Comparison of ENCODE assay signal across 19 cellular contexts in genomic region chr6:170149681-170150589, GRCh38.
DNase-seq lines count a peak whose midpoint lies in the region; ATAC-seq and TF ChIP-seq lines count a peak whose summit lies in the region.
"Had no signal": no experiment of that assay in that cellular context is flagged by ENCODE, and none has a peak within 500 bp of the region (broad histone marks: within the 10 kb centered on the region; RNA-seq: fewer than 3 reads in every experiment).

No MANE protein-coding gene starts in this region.

- H3K4me2 ChIP-seq in neuronal stem cell (ENCODE audit: insufficient read depth, low read length, poor library complexity, severe bottlenecking) (no peak overlapping the region), PC-3 (ENCODE audit: low read length) (no peak overlapping the region)
- H3K4me2 ChIP-seq: PC-9 had no signal

- H3K9ac ChIP-seq in neuronal stem cell (ENCODE audit: low read depth, low read length, poor library complexity) (no peak overlapping the region), PC-3 (ENCODE audit: low read length) (no peak overlapping the region)

- H3K9me3 ChIP-seq in neuronal stem cell (replicated peaks in 1 of 2; ENCODE audit: control insufficient read depth in 2 of 2, insufficient read depth in 1 of 2, low read depth in 1 of 2, low read length in 2 of 2), result no peaks in the 10 kb centered on the region
- H3K9me3 ChIP-seq in PC-3 (ENCODE audit: low read length), result no peaks in the 10 kb centered on the region
- H3K9me3 ChIP-seq in esophagus squamous epithelium, result no peaks in the 10 kb centered on the region
- H3K9me3 ChIP-seq: body of pancreas had no signal

- CTCF ChIA-PET in activated CD8-positive, alpha-beta T cell treated with anti-CD3 and anti-CD28 coated beads, Interleukin-2, amount 10 ng/mL, durations not matched to agents 7 days and 5 days (lab: Charles Lee), result no interaction called here
- CTCF ChIA-PET in activated CD8-positive, alpha-beta T cell treated with anti-CD3 and anti-CD28 coated beads for 36 hours (lab: Charles Lee), result no interaction called here
- CTCF ChIA-PET in PC-3 (lab: Charles Lee), result no interaction called here

- peaks cover 77% of the 10 kb centered on the region for H3K4me1 Mint-ChIP-seq in activated CD8-positive, alpha-beta T cell treated with anti-CD3 and anti-CD28 coated beads, Interleukin-2, amount 10 ng/mL, durations not matched to agents 7 days and 5 days (ENCODE audit: low read depth)
- H3K4me1 Mint-ChIP-seq in activated CD8-positive, alpha-beta T cell treated with anti-CD3 and anti-CD28 coated beads for 36 hours (ENCODE audit: low read depth), result peaks cover 57% of the 10 kb centered on the region

- H4K91ac ChIP-seq in neuronal stem cell (ENCODE audit: low read depth, low read length, poor library complexity), result no peak overlapping the region

- no peak overlapping the region for H3K4me3 Mint-ChIP-seq in activated CD8-positive, alpha-beta T cell treated with anti-CD3 and anti-CD28 coated beads, Interleukin-2, amount 10 ng/mL, durations not matched to agents 7 days and 5 days
- no peak overlapping the region for H3K4me3 Mint-ChIP-seq in activated CD8-positive, alpha-beta T cell treated with anti-CD3 and anti-CD28 coated beads for 36 hours
- H3K4me3 Mint-ChIP-seq: activated CD8-positive, alpha-beta memory T cell treated with anti-CD3 and anti-CD28 coated beads, Interleukin-2, amount 10 ng/mL, durations not matched to agents 7 days and 5 days; neural crest cell; stimulated activated naive B cell treated with anti-CD40 and anti-IgM and Interleukin-4, amounts not matched to agents 10 μg/mL and 1 μg/mL and 100 μg/mL, for 72 hours had no signal

- H3K4me3 ChIP-seq in neuronal stem cell (ENCODE audit: low read length in 2 of 2) (no peak overlapping the region), PC-3 (ENCODE audit: low read length) (no peak overlapping the region), esophagus squamous epithelium (no peak overlapping the region)
- H3K4me3 ChIP-seq: body of pancreas, PC-9 had no signal

- peak overlapping the region; percentile 99 for H3K27ac Mint-ChIP-seq in activated CD8-positive, alpha-beta T cell treated with anti-CD3 and anti-CD28 coated beads, Interleukin-2, amount 10 ng/mL, durations not matched to agents 7 days and 5 days
- H3K27ac Mint-ChIP-seq in activated CD8-positive, alpha-beta T cell treated with anti-CD3 and anti-CD28 coated beads for 36 hours, result no peak overlapping the region
- H3K27ac Mint-ChIP-seq: progenitor cell of endocrine pancreas; stimulated activated naive B cell treated with anti-CD40 and anti-IgM and Interleukin-4, amounts not matched to agents 10 μg/mL and 1 μg/mL and 100 μg/mL, for 72 hours had no signal

- H2AK5ac ChIP-seq in neuronal stem cell (ENCODE audit: low read depth, low read length), result peak overlapping the region; percentile 91

- TF ChIP-seq POLR2A in esophagus squamous epithelium (IDR thresholded peaks at IDR 0.05), result no peak

- no peaks in the 10 kb centered on the region for H3K79me2 ChIP-seq in PC-3 (ENCODE audit: low read length)

- no peak overlapping the region for H2BK120ac ChIP-seq in neuronal stem cell (ENCODE audit: low read depth, low read length)

- no peaks in the 10 kb centered on the region for H4K20me1 ChIP-seq in PC-3 (ENCODE audit: low read length)

- peak overlapping the region; percentile 79 for H2BK12ac ChIP-seq in neuronal stem cell (ENCODE audit: low read length)

- no TSS peak for BruUV-seq in PC-3 (replicated peaks; lab: Mats Ljungman, UMichigan)

- peak overlapping the region; percentile 98 for H2BK15ac ChIP-seq in neuronal stem cell (ENCODE audit: low read length)

- no peak overlapping the region for H3K23ac ChIP-seq in neuronal stem cell (ENCODE audit: low read depth, low read length, poor library complexity)

- no peak overlapping the region for H3K14ac ChIP-seq in neuronal stem cell (ENCODE audit: low read length)

- peaks cover 5% of the 10 kb centered on the region for H3K36me3 Mint-ChIP-seq in activated CD8-positive, alpha-beta T cell treated with anti-CD3 and anti-CD28 coated beads, Interleukin-2, amount 10 ng/mL, durations not matched to agents 7 days and 5 days (ENCODE audit: low read depth)
- H3K36me3 Mint-ChIP-seq in activated CD8-positive, alpha-beta T cell treated with anti-CD3 and anti-CD28 coated beads for 36 hours (ENCODE audit: low read depth), result peaks cover 4% of the 10 kb centered on the region
- H3K36me3 Mint-ChIP-seq: CD8-positive, alpha-beta T cell had no signal

- peaks cover 4% of the 10 kb centered on the region for H3K9me3 Mint-ChIP-seq in activated CD8-positive, alpha-beta T cell treated with anti-CD3 and anti-CD28 coated beads, Interleukin-2, amount 10 ng/mL, durations not matched to agents 7 days and 5 days (ENCODE audit: insufficient read depth)
- peaks cover 7% of the 10 kb centered on the region for H3K9me3 Mint-ChIP-seq in activated CD8-positive, alpha-beta T cell treated with anti-CD3 and anti-CD28 coated beads for 36 hours

- peak overlapping the region; percentile 89 for H3K18ac ChIP-seq in neuronal stem cell (ENCODE audit: low read length)

- H3K4ac ChIP-seq in neuronal stem cell (ENCODE audit: low read length), result no peak overlapping the region

- WGBS in neuronal stem cell (ENCODE audit: extremely low coverage in 2 of 2, insufficient read length in 2 of 2, insufficient replicate concordance in 1 of 2), 2 donors, result no CpG with 5 or more reads among the region's 9 CpGs
- 25% methylated on average over 1 of the region's 9 CpGs; no CpG with 5 or more reads in 1 of the 2 donors for WGBS in esophagus squamous epithelium, 2 donors

- H3K36me3 ChIP-seq in neuronal stem cell (replicated peaks in 1 of 2; ENCODE audit: control insufficient read depth in 2 of 2, insufficient read depth in 2 of 2, low read length in 2 of 2) (no peaks in the 10 kb centered on the region), PC-3 (ENCODE audit: low read depth, low read length) (no peaks in the 10 kb centered on the region), esophagus squamous epithelium (no peaks in the 10 kb centered on the region)

- peaks cover 13% of the 10 kb centered on the region for H3K27me3 Mint-ChIP-seq in activated CD8-positive, alpha-beta T cell treated with anti-CD3 and anti-CD28 coated beads, Interleukin-2, amount 10 ng/mL, durations not matched to agents 7 days and 5 days (ENCODE audit: low read depth)
- H3K27me3 Mint-ChIP-seq in activated CD8-positive, alpha-beta T cell treated with anti-CD3 and anti-CD28 coated beads for 36 hours, result peaks cover 7% of the 10 kb centered on the region

- no peak for TF ChIP-seq CTCF in activated CD8-positive, alpha-beta T cell treated with anti-CD3 and anti-CD28 coated beads for 36 hours (IDR thresholded peaks at IDR 0.05)
- no peak for TF ChIP-seq CTCF in PC-3 (conservative IDR thresholded peaks at IDR 0.05; ENCODE audit: low read depth, low read length)
- no peak for TF ChIP-seq CTCF in esophagus squamous epithelium (IDR thresholded peaks at IDR 0.05)

- H2BK5ac ChIP-seq in neuronal stem cell (ENCODE audit: low read length), result peak overlapping the region; percentile 45

- no peak for ATAC-seq in activated CD8-positive, alpha-beta T cell treated with anti-CD3 and anti-CD28 coated beads, Interleukin-2, amount 10 ng/mL, durations not matched to agents 7 days and 5 days
- ATAC-seq in activated CD8-positive, alpha-beta T cell treated with anti-CD3 and anti-CD28 coated beads for 36 hours, result no peak
- ATAC-seq in PC-3, result no peak
- ATAC-seq in sciatic nerve, result no peak
- ATAC-seq: activated CD8-positive, alpha-beta memory T cell treated with anti-CD3 and anti-CD28 coated beads, Interleukin-2, amount 10 ng/mL, durations not matched to agents 7 days and 5 days; body of pancreas; CD8-positive, alpha-beta T cell; foreskin keratinocyte; stimulated activated naive B cell treated with anti-CD40 and anti-IgM and Interleukin-4, amounts not matched to agents 10 μg/mL and 1 μg/mL and 100 μg/mL, for 72 hours had no signal

- H3F3A ChIP-seq in PC-3 (ENCODE audit: low read length, unreplicated experiment), result no peaks in the 10 kb centered on the region

- intact Hi-C loops in activated CD8-positive, alpha-beta T cell treated with anti-CD3 and anti-CD28 coated beads for 36 hours (cut with micrococcal nuclease), result no loop called here
- intact Hi-C loops in PC-3 (cut with micrococcal nuclease), result no loop called here
- intact Hi-C loops in sciatic nerve (cut with DNase I), result no loop called here
- intact Hi-C loops in esophagus squamous epithelium (cut with DNase I), result no loop called here

- no peak overlapping the region for H3K27ac ChIP-seq in neuronal stem cell (replicated peaks; ENCODE audit: low read length)
- no peak overlapping the region for H3K27ac ChIP-seq in PC-3 (ENCODE audit: low read length)
- no peak overlapping the region for H3K27ac ChIP-seq in esophagus squamous epithelium
- H3K27ac ChIP-seq: body of pancreas, foreskin keratinocyte, PC-9 had no signal

- H4K8ac ChIP-seq in neuronal stem cell (ENCODE audit: low read depth, low read length), result no peak overlapping the region

- POLR2A ChIA-PET in activated CD8-positive, alpha-beta T cell treated with anti-CD3 and anti-CD28 coated beads, Interleukin-2, amount 10 ng/mL, durations not matched to agents 7 days and 5 days (lab: Charles Lee), result no interaction called here
- POLR2A ChIA-PET in activated CD8-positive, alpha-beta T cell treated with anti-CD3 and anti-CD28 coated beads for 36 hours (lab: Charles Lee), result interaction anchor here (0.6 kb wide), 1 partner anchor 147 kb away, joined by 3 read pairs; no protein-coding TSS in a partner anchor
- POLR2A ChIA-PET in PC-3 (lab: Charles Lee; ENCODE audit: unreplicated experiment), result no interaction called here

- H2AFZ ChIP-seq in neuronal stem cell (ENCODE audit: low read length) (no peak overlapping the region), PC-3 (ENCODE audit: low read length) (no peak overlapping the region)
- H2AFZ ChIP-seq: PC-9 had no signal

- H3K79me1 ChIP-seq in neuronal stem cell (ENCODE audit: low read depth, low read length), result no peaks in the 10 kb centered on the region

- no peaks in the 10 kb centered on the region for H3K9me2 ChIP-seq in PC-3 (replicated peaks; ENCODE audit: low read length)

- no peak for DNase-seq in activated CD8-positive, alpha-beta T cell treated with anti-CD3 and anti-CD28 coated beads, Interleukin-2, amount 10 ng/mL, durations not matched to agents 7 days and 5 days
- DNase-seq in activated CD8-positive, alpha-beta T cell treated with anti-CD3 and anti-CD28 coated beads for 36 hours, result no peak
- DNase-seq in COR-L47 (lab: John Stamatoyannopoulos, UW) (peak; percentile 14), NCI-H69 (lab: John Stamatoyannopoulos, UW) (peak; percentile 69), neuronal stem cell (ENCODE audit: low spot score) (no peak), PC-3 (no peak), sciatic nerve (ENCODE audit: low spot score) (no peak), esophagus squamous epithelium (lab: John Stamatoyannopoulos, UW) (no peak)
- DNase-seq: activated CD8-positive, alpha-beta memory T cell treated with anti-CD3 and anti-CD28 coated beads, Interleukin-2, amount 10 ng/mL, durations not matched to agents 7 days and 5 days; CD8-positive, alpha-beta T cell; effector CD4-positive, alpha-beta T cell; erythroblast; foreskin keratinocyte; PC-9; stimulated activated CD4-positive, alpha-beta T cell treated with anti-CD3 and anti-CD28 coated beads, Interleukin-2, amount 100 ng/mL, for 24 hours; stimulated activated naive B cell treated with anti-CD40 and anti-IgM and Interleukin-4, amounts not matched to agents 10 μg/mL and 1 μg/mL and 100 μg/mL, for 72 hours had no signal

- peaks cover 0 to 24% (median 4%) of the 10 kb centered on the region in 3 experiments for H3K27me3 ChIP-seq in neuronal stem cell (ENCODE audit: control insufficient read depth in 3 of 3, insufficient read depth in 3 of 3, low read depth in 1 of 3, low read length in 3 of 3)
- no peaks in the 10 kb centered on the region for H3K27me3 ChIP-seq in PC-3 (ENCODE audit: low read length)
- peaks cover 0 to 70% (median 0%) of the 10 kb centered on the region in 4 donors for H3K27me3 ChIP-seq in esophagus squamous epithelium
- H3K27me3 ChIP-seq: body of pancreas had no signal

- peaks cover 16 to 43% of the 10 kb centered on the region in 2 donors for H3K4me1 ChIP-seq in neuronal stem cell (ENCODE audit: control insufficient read depth in 2 of 2, insufficient read depth in 1 of 2, low read depth in 1 of 2, low read length in 2 of 2)
- peaks cover 10% of the 10 kb centered on the region for H3K4me1 ChIP-seq in PC-3 (ENCODE audit: insufficient read depth, low read length)
- peaks cover 6 to 53% (median 17%) of the 10 kb centered on the region in 3 donors for H3K4me1 ChIP-seq in esophagus squamous epithelium

Comparison
In these comparisons a context has a peak if more than half of its experiments do, and no peak if none do; other contexts are left out.
1. DNase-seq: peak in COR-L47 (single experiment) and NCI-H69 (single experiment); none in activated CD8-positive, alpha-beta T cell treated with anti-CD3 and anti-CD28 coated beads, Interleukin-2, amount 10 ng/mL, durations not matched to agents 7 days and 5 days (single experiment), activated CD8-positive, alpha-beta T cell treated with anti-CD3 and anti-CD28 coated beads for 36 hours (single experiment), neuronal stem cell (single experiment), PC-3 (single experiment), sciatic nerve (single experiment) and esophagus squamous epithelium (single experiment).